ENCODE assay signal across 8 cellular contexts in genomic region chr18:34494359-34494696, GRCh38.
DNase-seq lines count a peak whose midpoint lies in the region; ATAC-seq and TF ChIP-seq lines count a peak whose summit lies in the region.

No MANE protein-coding gene starts in this region.

- DNase-seq in body of pancreas (peak; percentile 8 to 39 (median 32)), spleen (peak; percentile 57), NOMO-1 treated with DMSO at 0.1 percent for 48 hours (lab: John Stamatoyannopoulos, UW; ENCODE audit: unreplicated experiment) (no peak)

- no peak overlapping the region for H3K9ac ChIP-seq in HUES6 (ENCODE audit: low read length)

- H3K9me3 ChIP-seq in HUES6 (ENCODE audit: control insufficient read depth, insufficient read depth, low read depth, low read length) (no peaks in the 10 kb centered on the region), body of pancreas (no peaks in the 10 kb centered on the region), iPS-18c (ENCODE audit: control insufficient read depth, insufficient read depth, low read length) (no peaks in the 10 kb centered on the region), spleen (no peaks in the 10 kb centered on the region)

- intact Hi-C loops in body of pancreas (cut with DNase I) (no loop called here), spleen (cut with DNase I; ENCODE audit: low total_unique reads) (no loop called here)

- H3K4me1 ChIP-seq in HUES6 (ENCODE audit: control insufficient read depth, insufficient read depth, low read length) (peaks cover 37% of the 10 kb centered on the region), body of pancreas (peaks cover 16% of the 10 kb centered on the region), spleen (peaks cover 0 to 18% (median 0%) of the 10 kb centered on the region in 6 donors)

- H3K27me3 ChIP-seq in HUES6 (ENCODE audit: control insufficient read depth, insufficient read depth, low read length): peaks cover 17% of the 10 kb centered on the region
- no peaks in the 10 kb centered on the region for H3K27me3 ChIP-seq in body of pancreas
- H3K27me3 ChIP-seq in spleen (replicated peaks in 1 of 7): peaks cover 0 to 46% (median 8%) of the 10 kb centered on the region in 7 donors

- TF ChIP-seq POLR2A in body of pancreas (IDR thresholded peaks at IDR 0.05) (no peak), spleen (IDR thresholded peaks at IDR 0.05) (no peak)

- WGBS in body of pancreas, 2 donors: 1 to 2% methylated on average over 14 to 16 of the region's 16 CpGs
- WGBS in spleen, 5 donors: 8 to 11% (median 9%) methylated on average over 12 to 16 of the region's 16 CpGs

- H3K4me3 ChIP-seq in HUES6 (ENCODE audit: low read depth, low read length) (peak overlapping the region; percentile 95), body of pancreas (peak overlapping the region; percentile 31 to 62), iPS-18c (ENCODE audit: insufficient read depth, low read depth, low read length) (peak overlapping the region; percentile 66), spleen (peak overlapping the region; percentile 16 to 70 (median 39))

- H3K36me3 ChIP-seq in HUES6 (ENCODE audit: control insufficient read depth, insufficient read depth, low read length): no peaks in the 10 kb centered on the region
- H3K36me3 ChIP-seq in body of pancreas (replicated peaks in 1 of 2; ENCODE audit: insufficient read depth in 1 of 2, low read depth in 2 of 2): no peaks in the 10 kb centered on the region
- H3K36me3 ChIP-seq in spleen: no peaks in the 10 kb centered on the region

- ATAC-seq in body of pancreas: no peak
- no peak for ATAC-seq in HG03159 (IDR thresholded peaks at IDR 0.05; ENCODE audit: unreplicated experiment)
- no peak for ATAC-seq in HG03432 (IDR thresholded peaks at IDR 0.05; ENCODE audit: unreplicated experiment)
- ATAC-seq in GM21528 (IDR thresholded peaks at IDR 0.05; ENCODE audit: low FRiP score, unreplicated experiment): no peak

- no peak overlapping the region for H3K27ac ChIP-seq in HUES6 (ENCODE audit: low read depth, low read length)
- peak overlapping the region; percentile 94 to 99 (median 96) for H3K27ac ChIP-seq in body of pancreas
- H3K27ac ChIP-seq in spleen: peak overlapping the region in 6 of 8 donors; percentile 35 to 81 (median 78)

- TF ChIP-seq CTCF in body of pancreas (IDR thresholded peaks at IDR 0.05): no peak
- no peak for TF ChIP-seq CTCF in spleen (IDR thresholded peaks at IDR 0.05 in 8 of 11, conservative IDR thresholded peaks at IDR 0.05 in 3 of 11)

Comparison
In these comparisons a context has a peak if more than half of its experiments do, and no peak if none do; other contexts are left out.
1. H3K4me3 ChIP-seq: peak in every context shown above with its lines; median percentile 95 in HUES6; 66 in iPS-18c; 46 in body of pancreas; 39 in spleen.